Comparison of ENCODE assay signal across 8 cellular contexts in the genomic region with DNA sequence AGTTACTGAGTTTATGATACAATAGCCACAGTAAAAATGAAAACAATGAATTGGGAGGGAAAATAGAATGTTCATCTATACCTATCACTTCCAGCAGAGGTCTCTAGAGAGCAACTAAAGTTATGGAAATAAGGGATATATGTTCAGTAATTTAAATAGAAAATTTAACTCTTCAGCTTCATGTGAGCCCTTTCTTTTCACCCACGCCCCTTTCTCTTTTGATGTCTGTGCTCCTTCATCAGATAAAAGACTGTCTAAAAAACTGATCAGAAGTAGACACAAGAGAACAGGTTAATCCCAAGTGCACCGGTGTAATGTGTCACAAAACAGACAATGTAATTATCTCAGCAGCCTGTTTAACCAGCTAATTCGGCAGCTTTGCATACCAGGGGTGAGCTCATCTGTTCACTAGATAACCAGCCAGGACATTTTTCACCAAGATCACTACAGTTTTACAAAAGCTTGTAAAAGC.
DNase-seq lines count a peak whose midpoint lies in the region; ATAC-seq and TF ChIP-seq lines count a peak whose summit lies in the region.

No MANE protein-coding gene starts in this region.

- in situ Hi-C loops in brain microvascular endothelial cell (cut with HindIII; ENCODE audit: low pct_ligation_motif_present, low sequenced_read_pairs), result no loop called here

- no peaks in the 10 kb centered on the region for H3K27me3 ChIP-seq in brain microvascular endothelial cell (replicated peaks)
- no peaks in the 10 kb centered on the region for H3K27me3 ChIP-seq in left lung

- no peaks in the 10 kb centered on the region for H3K36me3 ChIP-seq in brain microvascular endothelial cell (replicated peaks)
- H3K36me3 ChIP-seq in left lung, result no peaks in the 10 kb centered on the region

- ATAC-seq in GM18498 (IDR thresholded peaks at IDR 0.05; ENCODE audit: unreplicated experiment) (peak; percentile 74), HG02938 (IDR thresholded peaks at IDR 0.05; ENCODE audit: unreplicated experiment) (peak; percentile 68), left lung (peak; percentile 69)

- POLR2A ChIA-PET in activated CD4-positive, alpha-beta memory T cell treated with anti-CD3 and anti-CD28 coated beads, Interleukin-2, amount 10 ng/mL, durations not matched to agents 7 days and 5 days (lab: Charles Lee), result interaction anchor here (0.6 to 0.9 kb wide), 2 partner anchors 374 to 376 kb away, joined by 3 read pairs; a partner anchor contains a TSS

- no peaks in the 10 kb centered on the region for H3K9me3 ChIP-seq in left lung

- intact Hi-C loops in left lung (cut with DNase I), result loop anchor here in 1 of 2 donors (10.0 kb wide), 1 partner anchor 378 kb away; a partner anchor contains a TSS

- peak; percentile 55 for TF ChIP-seq CTCF in AG09309 (IDR thresholded peaks at IDR 0.05; ENCODE audit: control insufficient read depth, insufficient read depth, low read depth, low read length, missing control alignments)
- TF ChIP-seq CTCF in brain microvascular endothelial cell (IDR thresholded peaks at IDR 0.05; ENCODE audit: low read depth, low read length, missing control alignments), result peak; percentile 54
- peak; percentile 41 to 46 for TF ChIP-seq CTCF in left lung (IDR thresholded peaks at IDR 0.05)

- H3K27me3 Mint-ChIP-seq in activated CD4-positive, alpha-beta memory T cell treated with anti-CD3 and anti-CD28 coated beads, Interleukin-2, amount 10 ng/mL, durations not matched to agents 7 days and 5 days, result no peaks in the 10 kb centered on the region

- H3K36me3 Mint-ChIP-seq in activated CD4-positive, alpha-beta memory T cell treated with anti-CD3 and anti-CD28 coated beads, Interleukin-2, amount 10 ng/mL, durations not matched to agents 7 days and 5 days (ENCODE audit: low read depth), result no peaks in the 10 kb centered on the region

- no peaks in the 10 kb centered on the region for H3K4me1 Mint-ChIP-seq in activated CD4-positive, alpha-beta memory T cell treated with anti-CD3 and anti-CD28 coated beads, Interleukin-2, amount 10 ng/mL, durations not matched to agents 7 days and 5 days

- no peak overlapping the region for H3K27ac Mint-ChIP-seq in activated CD4-positive, alpha-beta memory T cell treated with anti-CD3 and anti-CD28 coated beads, Interleukin-2, amount 10 ng/mL, durations not matched to agents 7 days and 5 days

- no peak overlapping the region for H3K4me3 Mint-ChIP-seq in activated CD4-positive, alpha-beta memory T cell treated with anti-CD3 and anti-CD28 coated beads, Interleukin-2, amount 10 ng/mL, durations not matched to agents 7 days and 5 days

- CTCF ChIA-PET in activated CD4-positive, alpha-beta memory T cell treated with anti-CD3 and anti-CD28 coated beads, Interleukin-2, amount 10 ng/mL, durations not matched to agents 7 days and 5 days (lab: Charles Lee), result interaction anchor here (0.8 to 5.2 kb wide), 7 partner anchors 9 to 564 kb away, joined by 3 to 33 read pairs (median 3); no protein-coding TSS in a partner anchor

- H3K4me1 ChIP-seq in left lung, result no peaks in the 10 kb centered on the region

- peak overlapping the region; percentile 18 for H3K27ac ChIP-seq in brain microvascular endothelial cell
- no peak overlapping the region for H3K27ac ChIP-seq in left lung

- DNase-seq in AG09309 (ENCODE audit: low read depth) (peak; percentile 25), NCI-H345 (lab: John Stamatoyannopoulos, UW) (peak; percentile 46), brain microvascular endothelial cell (peak; percentile 31), left lung (no peak), COLO668 (lab: John Stamatoyannopoulos, UW; ENCODE audit: unreplicated experiment) (no peak)
- no peak for DNase-seq in activated CD4-positive, alpha-beta memory T cell treated with anti-CD3 and anti-CD28 coated beads, Interleukin-2, amount 10 ng/mL, durations not matched to agents 7 days and 5 days

- H3K9me3 Mint-ChIP-seq in activated CD4-positive, alpha-beta memory T cell treated with anti-CD3 and anti-CD28 coated beads, Interleukin-2, amount 10 ng/mL, durations not matched to agents 7 days and 5 days, result no peaks in the 10 kb centered on the region

- no peak overlapping the region for H3K4me3 ChIP-seq in AG09309 (ENCODE audit: control insufficient read depth, low read depth, low read length)
- H3K4me3 ChIP-seq in brain microvascular endothelial cell (ENCODE audit: low read depth, low read length), result peak overlapping the region; percentile 27
- H3K4me3 ChIP-seq in left lung, result no peak overlapping the region

Comparison
In these comparisons a context has a peak if more than half of its experiments do, and no peak if none do; other contexts are left out.
1. DNase-seq: peak in AG09309 (single experiment), NCI-H345 (single experiment) and brain microvascular endothelial cell (single experiment); none in left lung (0 of 2), COLO668 (single experiment) and activated CD4-positive, alpha-beta memory T cell treated with anti-CD3 and anti-CD28 coated beads, Interleukin-2, amount 10 ng/mL, durations not matched to agents 7 days and 5 days (single experiment).
2. Peak in every context shown above with its lines, with median percentiles within 50 percentile points of each other: CTCF ChIP-seq and ATAC-seq.